2 cellular contexts compared by ENCODE assay signal in genomic region chr15:89673162-89673506, GRCh38.
TF ChIP-seq lines count a peak whose summit lies in the region.

No MANE protein-coding gene starts in this region.

TF ChIP-seq in WTC11, 78 proteins besides CTCF, POLR2A, EP300 and RAD21 (continued from another document):
- TF ChIP-seq, protein P1, sequence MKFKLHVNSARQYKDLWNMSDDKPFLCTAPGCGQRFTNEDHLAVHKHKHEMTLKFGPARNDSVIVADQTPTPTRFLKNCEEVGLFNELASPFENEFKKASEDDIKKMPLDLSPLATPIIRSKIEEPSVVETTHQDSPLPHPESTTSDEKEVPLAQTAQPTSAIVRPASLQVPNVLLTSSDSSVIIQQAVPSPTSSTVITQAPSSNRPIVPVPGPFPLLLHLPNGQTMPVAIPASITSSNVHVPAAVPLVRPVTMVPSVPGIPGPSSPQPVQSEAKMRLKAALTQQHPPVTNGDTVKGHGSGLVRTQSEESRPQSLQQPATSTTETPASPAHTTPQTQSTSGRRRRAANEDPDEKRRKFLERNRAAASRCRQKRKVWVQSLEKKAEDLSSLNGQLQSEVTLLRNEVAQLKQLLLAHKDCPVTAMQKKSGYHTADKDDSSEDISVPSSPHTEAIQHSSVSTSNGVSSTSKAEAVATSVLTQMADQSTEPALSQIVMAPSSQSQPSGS (CRISPR knock-in tag; IDR thresholded peaks at IDR 0.05; ENCODE audit: borderline replicate concordance, low read depth): no peak
- TF ChIP-seq PRDM15 (CRISPR knock-in tag; IDR thresholded peaks at IDR 0.05): no peak

TF ChIP-seq in HepG2, 621 proteins besides CTCF, POLR2A, EP300 and RAD21 (continued from another document):
- no peak for TF ChIP-seq LCORL (IDR thresholded peaks at IDR 0.05)
- TF ChIP-seq LCORL (CRISPR knock-in tag; IDR thresholded peaks at IDR 0.05): no peak
- TF ChIP-seq ZNF792 (CRISPR knock-in tag; IDR thresholded peaks at IDR 0.05): no peak
- TF ChIP-seq, protein P2, sequence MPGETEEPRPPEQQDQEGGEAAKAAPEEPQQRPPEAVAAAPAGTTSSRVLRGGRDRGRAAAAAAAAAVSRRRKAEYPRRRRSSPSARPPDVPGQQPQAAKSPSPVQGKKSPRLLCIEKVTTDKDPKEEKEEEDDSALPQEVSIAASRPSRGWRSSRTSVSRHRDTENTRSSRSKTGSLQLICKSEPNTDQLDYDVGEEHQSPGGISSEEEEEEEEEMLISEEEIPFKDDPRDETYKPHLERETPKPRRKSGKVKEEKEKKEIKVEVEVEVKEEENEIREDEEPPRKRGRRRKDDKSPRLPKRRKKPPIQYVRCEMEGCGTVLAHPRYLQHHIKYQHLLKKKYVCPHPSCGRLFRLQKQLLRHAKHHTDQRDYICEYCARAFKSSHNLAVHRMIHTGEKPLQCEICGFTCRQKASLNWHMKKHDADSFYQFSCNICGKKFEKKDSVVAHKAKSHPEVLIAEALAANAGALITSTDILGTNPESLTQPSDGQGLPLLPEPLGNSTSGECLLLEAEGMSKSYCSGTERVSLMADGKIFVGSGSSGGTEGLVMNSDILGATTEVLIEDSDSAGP (CRISPR knock-in tag; IDR thresholded peaks at IDR 0.05; ENCODE audit: borderline replicate concordance): 0 out of 2 replicates have a peak, but pooled peaks have one; percentile 16
- TF ChIP-seq, protein P3, sequence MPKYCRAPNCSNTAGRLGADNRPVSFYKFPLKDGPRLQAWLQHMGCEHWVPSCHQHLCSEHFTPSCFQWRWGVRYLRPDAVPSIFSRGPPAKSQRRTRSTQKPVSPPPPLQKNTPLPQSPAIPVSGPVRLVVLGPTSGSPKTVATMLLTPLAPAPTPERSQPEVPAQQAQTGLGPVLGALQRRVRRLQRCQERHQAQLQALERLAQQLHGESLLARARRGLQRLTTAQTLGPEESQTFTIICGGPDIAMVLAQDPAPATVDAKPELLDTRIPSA (CRISPR knock-in tag; IDR thresholded peaks at IDR 0.05; ENCODE audit: borderline replicate concordance): no peak
- TF ChIP-seq, protein P4, sequence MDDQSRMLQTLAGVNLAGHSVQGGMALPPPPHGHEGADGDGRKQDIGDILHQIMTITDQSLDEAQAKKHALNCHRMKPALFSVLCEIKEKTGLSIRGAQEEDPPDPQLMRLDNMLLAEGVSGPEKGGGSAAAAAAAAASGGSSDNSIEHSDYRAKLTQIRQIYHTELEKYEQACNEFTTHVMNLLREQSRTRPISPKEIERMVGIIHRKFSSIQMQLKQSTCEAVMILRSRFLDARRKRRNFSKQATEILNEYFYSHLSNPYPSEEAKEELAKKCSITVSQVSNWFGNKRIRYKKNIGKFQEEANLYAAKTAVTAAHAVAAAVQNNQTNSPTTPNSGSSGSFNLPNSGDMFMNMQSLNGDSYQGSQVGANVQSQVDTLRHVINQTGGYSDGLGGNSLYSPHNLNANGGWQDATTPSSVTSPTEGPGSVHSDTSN (CRISPR knock-in tag; IDR thresholded peaks at IDR 0.05; ENCODE audit: borderline replicate concordance): no peak
